ENCODE assay signal across 11 cellular contexts in the genomic region with DNA sequence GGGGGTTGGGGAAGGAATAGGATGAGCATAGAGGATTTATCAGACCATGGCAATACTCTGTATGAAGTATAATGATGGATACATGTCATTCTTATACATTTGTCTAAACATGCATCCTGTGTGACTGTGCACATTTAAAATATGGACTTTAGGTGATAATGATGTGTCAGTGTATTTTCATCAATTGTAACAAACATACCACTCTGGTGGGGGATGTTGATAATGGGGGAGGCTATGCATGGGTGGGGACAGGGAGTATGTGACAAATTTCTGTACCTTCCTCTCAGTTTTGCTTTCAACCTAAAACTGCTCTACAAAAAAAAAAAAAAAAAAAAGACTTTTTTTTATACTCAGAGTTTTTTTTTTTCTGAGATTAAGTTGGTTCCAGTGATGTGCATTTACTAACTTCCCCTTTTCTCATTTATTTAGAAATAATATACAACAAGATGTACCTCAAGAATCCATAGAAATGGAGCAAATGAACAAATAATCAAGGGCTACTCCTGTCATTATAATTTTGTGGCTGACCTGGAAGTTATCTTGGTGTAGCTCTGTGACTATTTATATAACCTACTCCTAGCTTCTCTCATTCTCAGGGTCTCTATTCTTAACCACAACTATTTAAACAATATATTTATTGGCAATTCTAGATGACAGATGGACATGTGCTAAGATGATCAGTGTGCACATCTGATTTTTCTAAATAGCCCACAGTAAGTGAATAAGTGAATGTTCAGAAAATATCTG.
A peak's percentile ranks its signal among the peaks of the same experiment; 100 is the strongest.
DNase-seq lines count a peak whose midpoint lies in the region; ATAC-seq and TF ChIP-seq lines count a peak whose summit lies in the region.
"Had no signal": no experiment of that assay in that cellular context is flagged by ENCODE, and none has a peak within 500 bp of the region (broad histone marks: within the 10 kb centered on the region; RNA-seq: fewer than 3 reads in every experiment).

No MANE protein-coding gene starts in this region.

- no peak overlapping the region for H3K27ac ChIP-seq in DOHH2 (ENCODE audit: low read depth, low read length)
- H3K27ac ChIP-seq: breast epithelium, SJSA1 had no signal

- H3K4me2 ChIP-seq in DOHH2 (ENCODE audit: low read length) = peak overlapping the region; percentile 20

- H3K36me3 Mint-ChIP-seq in effector memory CD8-positive, alpha-beta T cell (ENCODE audit: insufficient read depth) = no peaks in the 10 kb centered on the region

- ATAC-seq in GM19043 (IDR thresholded peaks at IDR 0.05; ENCODE audit: low read depth, unreplicated experiment) (peak; percentile 80), HG02678 (IDR thresholded peaks at IDR 0.05; ENCODE audit: unreplicated experiment) (peak; percentile 88), HG03469 (IDR thresholded peaks at IDR 0.05; ENCODE audit: unreplicated experiment) (peak; percentile 72)
- ATAC-seq in effector memory CD8-positive, alpha-beta T cell (replicated peaks) = no peak

- no peak for TF ChIP-seq CTCF in DOHH2 (IDR thresholded peaks at IDR 0.05; ENCODE audit: low read depth, low read length, poor library complexity, severe bottlenecking)

- H3K4me3 ChIP-seq in DOHH2 (ENCODE audit: low read length) = no peak overlapping the region
- H3K4me3 ChIP-seq: breast epithelium, SJSA1 had no signal

- H3K9me3 Mint-ChIP-seq in effector memory CD8-positive, alpha-beta T cell = no peaks in the 10 kb centered on the region

- H3K4me1 ChIP-seq in DOHH2 (ENCODE audit: control insufficient read depth, low read length) = peaks cover 24% of the 10 kb centered on the region
- H3K4me1 ChIP-seq: breast epithelium, SJSA1 had no signal

- no peaks in the 10 kb centered on the region for H3K79me2 ChIP-seq in DOHH2 (ENCODE audit: control insufficient read depth, low read length)

- no peak overlapping the region for H3K27ac Mint-ChIP-seq in effector memory CD8-positive, alpha-beta T cell

- peaks cover 0 to 2% of the 10 kb centered on the region in 2 donors for H3K4me1 Mint-ChIP-seq in effector memory CD8-positive, alpha-beta T cell (ENCODE audit: low read depth in 2 of 2)

- no peaks in the 10 kb centered on the region for H3K9me3 ChIP-seq in DOHH2 (ENCODE audit: control insufficient read depth, insufficient read depth, low read length)
- H3K9me3 ChIP-seq: breast epithelium, SJSA1 had no signal

- H3K4me3 Mint-ChIP-seq in effector memory CD8-positive, alpha-beta T cell = no peak overlapping the region

- H3K9me2 ChIP-seq in DOHH2 (replicated peaks; ENCODE audit: control insufficient read depth, low read length) = no peaks in the 10 kb centered on the region

- no peaks in the 10 kb centered on the region for H3K27me3 Mint-ChIP-seq in effector memory CD8-positive, alpha-beta T cell

- no peaks in the 10 kb centered on the region for H4K20me1 ChIP-seq in DOHH2 (ENCODE audit: control insufficient read depth, insufficient read depth, low read depth, low read length)

- H3F3A ChIP-seq in DOHH2 (ENCODE audit: control insufficient read depth, insufficient read depth) = no peaks in the 10 kb centered on the region

- H3K27me3 ChIP-seq in DOHH2 (ENCODE audit: control insufficient read depth, low read length) = no peaks in the 10 kb centered on the region
- H3K27me3 ChIP-seq: breast epithelium, SJSA1 had no signal

- no peak for DNase-seq in pons (ENCODE audit: low spot score)
- no peak for DNase-seq in effector memory CD8-positive, alpha-beta T cell
- no peak for DNase-seq in DMS79 (lab: John Stamatoyannopoulos, UW)
- DNase-seq in amniotic stem cell (lab: John Stamatoyannopoulos, UW) = no peak
- DNase-seq: GF-D8 had no signal

- no peaks in the 10 kb centered on the region for H3K36me3 ChIP-seq in DOHH2 (ENCODE audit: control insufficient read depth, low read length)
- H3K36me3 ChIP-seq: breast epithelium, SJSA1 had no signal
